ENCODE assay signal across 31 cellular contexts in the genomic region with DNA sequence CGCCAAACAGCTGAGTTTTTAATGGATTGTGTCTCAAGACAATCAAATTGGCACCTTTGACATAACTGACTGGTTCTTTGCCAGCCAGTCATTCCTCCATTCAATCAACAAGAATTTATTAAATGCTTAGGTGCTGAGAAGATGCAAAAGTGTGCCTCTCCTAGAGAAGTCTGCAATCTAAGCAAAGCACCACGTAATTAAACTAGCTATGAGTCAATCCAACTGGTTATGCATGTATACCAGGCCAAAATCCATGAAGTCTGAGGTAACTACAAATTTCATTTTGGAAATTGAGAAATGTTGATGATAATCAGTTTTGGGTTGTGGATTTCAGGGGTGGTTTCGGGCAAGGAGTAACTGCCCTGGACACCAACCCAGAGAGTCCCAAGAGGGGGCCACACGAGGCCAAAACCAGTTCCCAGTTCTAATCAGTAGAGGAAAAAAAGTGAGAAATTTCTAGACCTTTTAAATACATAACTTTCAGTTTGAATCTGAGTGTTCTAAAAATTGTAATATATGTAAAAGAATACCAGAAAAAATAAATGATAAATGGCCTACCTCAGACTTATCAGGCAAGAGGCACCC.
DNase-seq lines count a peak whose midpoint lies in the region; ATAC-seq, FAIRE-seq and TF ChIP-seq lines count a peak whose summit lies in the region.
"Had no signal": no experiment of that assay in that cellular context is flagged by ENCODE, and none has a peak within 500 bp of the region (broad histone marks: within the 10 kb centered on the region; RNA-seq: fewer than 3 reads in every experiment).

No MANE protein-coding gene starts in this region.

- H3K36me3 ChIP-seq in GM23338 (ENCODE audit: insufficient read depth) = no peaks in the 10 kb centered on the region
- no peaks in the 10 kb centered on the region for H3K36me3 ChIP-seq in neuronal stem cell (replicated peaks in 1 of 2; ENCODE audit: control insufficient read depth in 2 of 2, insufficient read depth in 2 of 2, low read length in 2 of 2)
- no peaks in the 10 kb centered on the region for H3K36me3 ChIP-seq in kidney (ENCODE audit: control insufficient read depth in 1 of 2, insufficient read depth in 2 of 2, low read length in 2 of 2)
- H3K36me3 ChIP-seq: BLaER1, HAP-1, thyroid gland had no signal

- H3K36me3 Mint-ChIP-seq in GM23338 (ENCODE audit: low read depth) (no peaks in the 10 kb centered on the region), type B pancreatic cell (no peaks in the 10 kb centered on the region)
- H3K36me3 Mint-ChIP-seq: brain, T-cell had no signal

- no peak for FAIRE-seq in kidney (lab: Jason Lieb, UNC)

- no peaks in the 10 kb centered on the region for H3K9me3 ChIP-seq in neuronal stem cell (replicated peaks in 1 of 2; ENCODE audit: control insufficient read depth in 2 of 2, insufficient read depth in 1 of 2, low read depth in 1 of 2, low read length in 2 of 2)
- no peaks in the 10 kb centered on the region for H3K9me3 ChIP-seq in kidney (ENCODE audit: control insufficient read depth in 1 of 2, low read length in 2 of 2)
- H3K9me3 ChIP-seq: BLaER1, HAP-1, thyroid gland had no signal

- H3K4me1 Mint-ChIP-seq in GM23338 (peaks cover 48% of the 10 kb centered on the region), type B pancreatic cell (ENCODE audit: unreplicated experiment) (peaks cover 65% of the 10 kb centered on the region)
- H3K4me1 Mint-ChIP-seq: activated naive CD8-positive, alpha-beta T cell treated with anti-CD3 and anti-CD28 coated beads, Interleukin-2, amount 50 U/mL, for 24 hours; T-cell had no signal

- no peak overlapping the region for H2BK15ac ChIP-seq in neuronal stem cell (ENCODE audit: low read length)

- no peak overlapping the region for H3K18ac ChIP-seq in neuronal stem cell (ENCODE audit: low read length)

- H3K4me2 ChIP-seq in GM23338 (peak overlapping the region; percentile 52; the same call in 1 of the 2 replicates), neuronal stem cell (ENCODE audit: insufficient read depth, low read length, poor library complexity, severe bottlenecking) (no peak overlapping the region)
- H3K4me2 ChIP-seq: BLaER1 had no signal

- H4K8ac ChIP-seq in neuronal stem cell (ENCODE audit: low read depth, low read length) = no peak overlapping the region

- whole genome bisulfite sequencing in neuronal stem cell (ENCODE audit: extremely low coverage in 2 of 2, insufficient read length in 2 of 2, insufficient replicate concordance in 1 of 2), 2 donors = no CpG with 5 or more reads among the region's 4 CpGs

- H2AFZ ChIP-seq in GM23338 (no peak overlapping the region), neuronal stem cell (ENCODE audit: low read length) (no peak overlapping the region)

- H3K4ac ChIP-seq in neuronal stem cell (ENCODE audit: low read length) = no peak overlapping the region

- no peak overlapping the region for H2BK12ac ChIP-seq in neuronal stem cell (ENCODE audit: low read length)

- H3K79me1 ChIP-seq in neuronal stem cell (ENCODE audit: low read depth, low read length) = no peaks in the 10 kb centered on the region

- H3K9me3 Mint-ChIP-seq in GM23338 (no peaks in the 10 kb centered on the region), type B pancreatic cell (no peaks in the 10 kb centered on the region)
- H3K9me3 Mint-ChIP-seq: activated naive CD8-positive, alpha-beta T cell treated with anti-CD3 and anti-CD28 coated beads, Interleukin-2, amount 50 U/mL, for 24 hours; brain; T-cell had no signal

- no peaks in the 10 kb centered on the region for H3K27me3 ChIP-seq in GM23338 (ENCODE audit: insufficient read depth)
- H3K27me3 ChIP-seq in neuronal stem cell (ENCODE audit: control insufficient read depth in 3 of 3, insufficient read depth in 3 of 3, low read depth in 1 of 3, low read length in 3 of 3) = no peaks in the 10 kb centered on the region
- H3K27me3 ChIP-seq: BLaER1, thyroid gland had no signal

- DNase-seq in GM23338 (ENCODE audit: low spot score) (no peak), RWPE1 (ENCODE audit: low spot score) (peak; percentile 63), fibroblast of gingiva (ENCODE audit: low read depth) (peak; percentile 19), neuronal stem cell (ENCODE audit: low spot score) (no peak), type B pancreatic cell (ENCODE audit: extremely low spot score, unreplicated experiment) (no peak), C1 segment of cervical spinal cord (lab: John Stamatoyannopoulos, UW) (no peak), kidney (no peak)
- DNase-seq in activated CD4-positive, alpha-beta T cell treated with anti-CD3 and anti-CD28 coated beads for 4 hours = no peak
- DNase-seq: activated CD8-positive, alpha-beta memory T cell treated with anti-CD3 and anti-CD28 coated beads for 24 hours; activated gamma-delta T cell treated with Interleukin-2 at 50 U/mL for 16 hours; activated naive CD8-positive, alpha-beta T cell treated with anti-CD3 and anti-CD28 coated beads, Interleukin-2, amount 50 U/mL, for 24 hours; activated T-cell treated with anti-CD3 and anti-CD28 coated beads, Interleukin-2, amount 50 U/mL, for 1 hour; COR-L47; DMS79 treated with DMSO at 0.1 percent for 48 hours; effector CD4-positive, alpha-beta T cell; erythroblast; IMR-90; islet precursor cell; NCI-H1105 treated with DMSO at 0.1 percent for 48 hours; NCI-H2029; NCI-H446; SHP77 treated with DMSO at 0.1 percent for 48 hours; stimulated activated CD4-positive, alpha-beta T cell treated with anti-CD3 and anti-CD28 coated beads, Interleukin-4, amount 100 ng/mL, for 4 hours; stimulated activated naive CD4-positive, alpha-beta T cell treated with Interleukin-2 at 50 U/mL for 16 hours; T-cell; thyroid gland had no signal

- no peak overlapping the region for H4K91ac ChIP-seq in neuronal stem cell (ENCODE audit: low read depth, low read length, poor library complexity)

- no peak overlapping the region for H3K27ac Mint-ChIP-seq in GM23338
- no peak overlapping the region for H3K27ac Mint-ChIP-seq in type B pancreatic cell
- H3K27ac Mint-ChIP-seq: activated naive CD8-positive, alpha-beta T cell treated with anti-CD3 and anti-CD28 coated beads, Interleukin-2, amount 50 U/mL, for 24 hours; T-cell had no signal

- no peaks in the 10 kb centered on the region for H4K20me1 ChIP-seq in GM23338 (replicated peaks; ENCODE audit: insufficient read depth)
- H4K20me1 ChIP-seq: BLaER1 had no signal

- no peak overlapping the region for H3K14ac ChIP-seq in neuronal stem cell (ENCODE audit: low read length)

- H3K27ac ChIP-seq in GM23338 (ENCODE audit: low read depth) (peak overlapping the region; percentile 67; the same call in 1 of the 2 replicates), RWPE1 (peak overlapping the region; percentile 63), neuronal stem cell (replicated peaks; ENCODE audit: low read length) (peak overlapping the region; percentile 29), kidney (ENCODE audit: low read depth in 2 of 2, low read length in 2 of 2) (peak overlapping the region in 1 of 2 donors; percentile 10)
- H3K27ac ChIP-seq: BLaER1, HL-60, thyroid gland had no signal

- H3K4me1 ChIP-seq in GM23338 (ENCODE audit: insufficient read depth) = peaks cover 28% of the 10 kb centered on the region
- H3K4me1 ChIP-seq in neuronal stem cell (ENCODE audit: control insufficient read depth in 2 of 2, insufficient read depth in 1 of 2, low read depth in 1 of 2, low read length in 2 of 2) = peaks cover 22 to 26% of the 10 kb centered on the region in 2 donors
- H3K4me1 ChIP-seq in kidney (ENCODE audit: control insufficient read depth in 1 of 2, insufficient read depth in 1 of 2, low read depth in 1 of 2, low read length in 2 of 2) = peaks cover 0 to 3% of the 10 kb centered on the region in 2 donors
- H3K4me1 ChIP-seq: BLaER1, thyroid gland had no signal

- intact Hi-C loops in kidney (cut with DNase I) = no loop called here

- TF ChIP-seq CTCF in GM23338 (conservative IDR thresholded peaks at IDR 0.05; ENCODE audit: low read depth in 2 of 2) (no peak), RWPE1 (conservative IDR thresholded peaks at IDR 0.05; ENCODE audit: low read depth) (no peak), type B pancreatic cell (conservative IDR thresholded peaks at IDR 0.05) (no peak), kidney (IDR thresholded peaks at IDR 0.05; ENCODE audit: borderline replicate concordance, extremely low read depth, insufficient read depth) (no peak)

- H3K23ac ChIP-seq in neuronal stem cell (ENCODE audit: low read depth, low read length, poor library complexity) = no peak overlapping the region

- no peak overlapping the region for H3K4me3 Mint-ChIP-seq in GM23338
- no peak overlapping the region for H3K4me3 Mint-ChIP-seq in type B pancreatic cell
- H3K4me3 Mint-ChIP-seq: activated naive CD8-positive, alpha-beta T cell treated with anti-CD3 and anti-CD28 coated beads, Interleukin-2, amount 50 U/mL, for 24 hours; brain; T-cell had no signal

- H3K4me3 ChIP-seq in GM23338 (no peak overlapping the region), neuronal stem cell (ENCODE audit: low read length in 2 of 2) (no peak overlapping the region), kidney (ENCODE audit: low read length in 2 of 2) (no peak overlapping the region)
- H3K4me3 ChIP-seq: BLaER1, HAP-1, lung, thyroid gland had no signal

- H3K9ac ChIP-seq in neuronal stem cell (ENCODE audit: low read depth, low read length, poor library complexity) = no peak overlapping the region
- H3K9ac ChIP-seq in kidney (ENCODE audit: low read length in 2 of 2) = no peak overlapping the region
- H3K9ac ChIP-seq: BLaER1 had no signal

- no peak overlapping the region for H2AK5ac ChIP-seq in neuronal stem cell (ENCODE audit: low read depth, low read length)

- no peaks in the 10 kb centered on the region for H3F3A ChIP-seq in GM23338 (replicated peaks; ENCODE audit: low read depth)

- H3K9me2 ChIP-seq in GM23338 (ENCODE audit: insufficient read depth) = no peaks in the 10 kb centered on the region

- CTCF ChIA-PET in RWPE1 (lab: Yijun Ruan, JAX) = interaction anchor here (1.0 kb wide), 1 partner anchor 119 kb away, joined by 4 read pairs; no protein-coding TSS in a partner anchor

- H2BK120ac ChIP-seq in neuronal stem cell (ENCODE audit: low read depth, low read length) = no peak overlapping the region

- peaks cover 23% of the 10 kb centered on the region for H3K79me2 ChIP-seq in GM23338 (replicated peaks; ENCODE audit: insufficient read depth)

- no peak for ATAC-seq in GM23338
- ATAC-seq: activated naive CD8-positive, alpha-beta T cell treated with anti-CD3 and anti-CD28 coated beads, Interleukin-2, amount 50 U/mL, for 24 hours; T-cell had no signal

- POLR2A ChIA-PET in RWPE1 (lab: Yijun Ruan, JAX; ENCODE audit: low non-redundant PET) = no interaction called here

- H2BK5ac ChIP-seq in neuronal stem cell (ENCODE audit: low read length) = no peak overlapping the region

- H3K27me3 Mint-ChIP-seq in GM23338 (ENCODE audit: insufficient read depth, low read depth, poor library complexity) (no peaks in the 10 kb centered on the region), type B pancreatic cell (no peaks in the 10 kb centered on the region)

TF ChIP-seq in GM23338, 12 proteins besides CTCF, POLR2A, EP300 and RAD21 (continues in another document):
- no peak for TF ChIP-seq POLR2AphosphoS5 (IDR thresholded peaks at IDR 0.05; ENCODE audit: low read depth)
- no peak for TF ChIP-seq EZH2 (IDR thresholded peaks at IDR 0.05; ENCODE audit: low read depth, unreplicated experiment)
- TF ChIP-seq STAT1 (IDR thresholded peaks at IDR 0.05; ENCODE audit: unreplicated experiment) = no peak
- TF ChIP-seq ZNF331 (CRISPR knock-in tag; IDR thresholded peaks at IDR 0.05; ENCODE audit: low read depth) = no peak

Comparison
In these comparisons a context has a peak if more than half of its experiments do, and no peak if none do; other contexts are left out.
1. DNase-seq: peak in RWPE1 (single experiment) and fibroblast of gingiva (single experiment); none in GM23338 (single experiment), neuronal stem cell (single experiment), activated CD4-positive, alpha-beta T cell treated with anti-CD3 and anti-CD28 coated beads for 4 hours (0 of 2), type B pancreatic cell (single experiment), C1 segment of cervical spinal cord (0 of 14) and kidney (single experiment).